Comparison of ENCODE assay signal across 2 cellular contexts in genomic region chr2:74690571-74690970, GRCh38.
TF ChIP-seq lines count a peak whose summit lies in the region.

No MANE protein-coding gene starts in this region.

TF ChIP-seq in GM23338, 12 proteins besides CTCF, POLR2A, EP300 and RAD21 (continued from another document):
- no peak for TF ChIP-seq REST (IDR thresholded peaks at IDR 0.05; ENCODE audit: unreplicated experiment)
- TF ChIP-seq CREB1 (CRISPR knock-in tag; IDR thresholded peaks at IDR 0.05; ENCODE audit: low read depth): no peak
- no peak for TF ChIP-seq POLR2AphosphoS5 (IDR thresholded peaks at IDR 0.05; ENCODE audit: low read depth)
- TF ChIP-seq ZNF462 (CRISPR knock-in tag; IDR thresholded peaks at IDR 0.05): no peak
- TF ChIP-seq JUNB (IDR thresholded peaks at IDR 0.05; ENCODE audit: unreplicated experiment): no peak
- TF ChIP-seq ZNF114 (CRISPR knock-in tag; IDR thresholded peaks at IDR 0.05): no peak

TF ChIP-seq in SK-N-SH treated with all-trans-retinoic acid at 6 μM for 48 hours, 23 proteins besides CTCF, POLR2A, EP300 and RAD21 (continued from another document):
- TF ChIP-seq CSRNP3 (CRISPR knock-in tag; IDR thresholded peaks at IDR 0.05): no peak
- TF ChIP-seq OSR1 (CRISPR knock-in tag; IDR thresholded peaks at IDR 0.05): no peak
- TF ChIP-seq ZNF70 (CRISPR knock-in tag; IDR thresholded peaks at IDR 0.05): no peak
- no peak for TF ChIP-seq ZNF565 (CRISPR knock-in tag; conservative IDR thresholded peaks at IDR 0.05; ENCODE audit: low read depth)
- TF ChIP-seq SNAI2 (CRISPR knock-in tag; IDR thresholded peaks at IDR 0.05): no peak
- TF ChIP-seq TCF4 (CRISPR knock-in tag; IDR thresholded peaks at IDR 0.05; ENCODE audit: borderline replicate concordance): no peak
- no peak for TF ChIP-seq TSHZ2 (CRISPR knock-in tag; IDR thresholded peaks at IDR 0.05)
- TF ChIP-seq ESRRG (CRISPR knock-in tag; IDR thresholded peaks at IDR 0.05): no peak
- TF ChIP-seq GLIS3 (CRISPR knock-in tag; IDR thresholded peaks at IDR 0.05): no peak
- TF ChIP-seq CSDC2 (CRISPR knock-in tag; IDR thresholded peaks at IDR 0.05): no peak
- TF ChIP-seq POU6F1 (CRISPR knock-in tag; IDR thresholded peaks at IDR 0.05; ENCODE audit: borderline replicate concordance, low read depth): no peak
- TF ChIP-seq ZNF8 (CRISPR knock-in tag; IDR thresholded peaks at IDR 0.05): no peak
- no peak for TF ChIP-seq BACH2 (CRISPR knock-in tag; IDR thresholded peaks at IDR 0.05; ENCODE audit: borderline replicate concordance)
